8 cellular contexts compared by ENCODE assay signal in genomic region chr21:15062566-15062965, GRCh38. TPM values are rescaled to one million over a fixed set of nuclear protein-coding genes. Genes with fewer than 3 reads are reported as not detected.
DNase-seq lines count a peak whose midpoint lies in the region; ATAC-seq, FAIRE-seq and TF ChIP-seq lines count a peak whose summit lies in the region.

No MANE protein-coding gene starts in this region.

- no peak overlapping the region for H3K27ac ChIP-seq in stomach smooth muscle (ENCODE audit: low read length)

- no peak for DNase-seq in activated naive CD4-positive, alpha-beta T cell treated with anti-CD3 and anti-CD28 coated beads, Interleukin-2, amount 10 ng/mL, durations not matched to agents 7 days and 5 days
- no peak for DNase-seq in activated naive CD4-positive, alpha-beta T cell treated with anti-CD3 and anti-CD28 coated beads, Interleukin-2, amount 50 U/mL, for 16 hours
- no peak for DNase-seq in activated CD8-positive, alpha-beta T cell treated with anti-CD3 and anti-CD28 coated beads for 36 hours
- DNase-seq in activated effector memory CD4-positive, alpha-beta T cell treated with anti-CD3 and anti-CD28 coated beads, Interleukin-2, amount 50 U/mL, for 16 hours = no peak
- no peak for DNase-seq in HEK293T (ENCODE audit: extremely low spot score)
- no peak for DNase-seq in HTR-8/SVneo (ENCODE audit: insufficient read length, low spot score)

- H3K27me3 Mint-ChIP-seq in activated naive CD4-positive, alpha-beta T cell treated with anti-CD3 and anti-CD28 coated beads, Interleukin-2, amount 10 ng/mL, durations not matched to agents 7 days and 5 days = no peaks in the 10 kb centered on the region
- peaks cover 2% of the 10 kb centered on the region for H3K27me3 Mint-ChIP-seq in activated CD8-positive, alpha-beta T cell treated with anti-CD3 and anti-CD28 coated beads for 36 hours

- peaks cover 64% of the 10 kb centered on the region for H3K4me1 Mint-ChIP-seq in activated naive CD4-positive, alpha-beta T cell treated with anti-CD3 and anti-CD28 coated beads, Interleukin-2, amount 10 ng/mL, durations not matched to agents 7 days and 5 days
- H3K4me1 Mint-ChIP-seq in activated CD8-positive, alpha-beta T cell treated with anti-CD3 and anti-CD28 coated beads for 36 hours (ENCODE audit: low read depth) = peaks cover 60% of the 10 kb centered on the region

- H3K27ac Mint-ChIP-seq in activated naive CD4-positive, alpha-beta T cell treated with anti-CD3 and anti-CD28 coated beads, Interleukin-2, amount 10 ng/mL, durations not matched to agents 7 days and 5 days = peak overlapping the region; percentile 86
- peak overlapping the region; percentile 96 for H3K27ac Mint-ChIP-seq in activated CD8-positive, alpha-beta T cell treated with anti-CD3 and anti-CD28 coated beads for 36 hours

- intact Hi-C loops in activated CD8-positive, alpha-beta T cell treated with anti-CD3 and anti-CD28 coated beads for 36 hours (cut with micrococcal nuclease) = no loop called here

- peak overlapping the region; percentile 50; the same call in 1 of the 2 replicates for H3K4me3 ChIP-seq in iPS-18c (ENCODE audit: insufficient read depth, low read depth, low read length)
- peak overlapping the region; percentile 78 to 87 for H3K4me3 ChIP-seq in stomach smooth muscle (ENCODE audit: low read length in 2 of 2)

- H3K9me3 ChIP-seq in iPS-18c (ENCODE audit: control insufficient read depth, insufficient read depth, low read length) (no peaks in the 10 kb centered on the region), stomach smooth muscle (ENCODE audit: control insufficient read depth in 2 of 2, low read length in 2 of 2) (no peaks in the 10 kb centered on the region)

- CTCF ChIA-PET in activated naive CD4-positive, alpha-beta T cell treated with anti-CD3 and anti-CD28 coated beads, Interleukin-2, amount 10 ng/mL, durations not matched to agents 7 days and 5 days (lab: Charles Lee) = no interaction called here
- CTCF ChIA-PET in activated CD8-positive, alpha-beta T cell treated with anti-CD3 and anti-CD28 coated beads for 36 hours (lab: Charles Lee) = no interaction called here
- CTCF ChIA-PET in HEK293T (lab: Yijun Ruan, JAX) = no interaction called here

- peak; percentile 17 for TF ChIP-seq CTCF in activated CD8-positive, alpha-beta T cell treated with anti-CD3 and anti-CD28 coated beads for 36 hours (IDR thresholded peaks at IDR 0.05)

- H3K27me3 ChIP-seq in stomach smooth muscle (ENCODE audit: control insufficient read depth in 1 of 2, insufficient read depth in 2 of 2, low read length in 2 of 2) = no peaks in the 10 kb centered on the region

- peaks cover 2% of the 10 kb centered on the region for H3K4me1 ChIP-seq in stomach smooth muscle (ENCODE audit: control insufficient read depth, insufficient read depth, low read length)

- POLR2A ChIA-PET in activated CD8-positive, alpha-beta T cell treated with anti-CD3 and anti-CD28 coated beads for 36 hours (lab: Charles Lee) = no interaction called here
- POLR2A ChIA-PET in HEK293T (lab: Yijun Ruan, JAX) = no interaction called here

- H3K4me3 Mint-ChIP-seq in activated naive CD4-positive, alpha-beta T cell treated with anti-CD3 and anti-CD28 coated beads, Interleukin-2, amount 10 ng/mL, durations not matched to agents 7 days and 5 days = peak overlapping the region; percentile 81
- peak overlapping the region; percentile 84 for H3K4me3 Mint-ChIP-seq in activated CD8-positive, alpha-beta T cell treated with anti-CD3 and anti-CD28 coated beads for 36 hours

- ATAC-seq in activated CD8-positive, alpha-beta T cell treated with anti-CD3 and anti-CD28 coated beads for 36 hours = no peak

- no peaks in the 10 kb centered on the region for H3K9me3 Mint-ChIP-seq in activated naive CD4-positive, alpha-beta T cell treated with anti-CD3 and anti-CD28 coated beads, Interleukin-2, amount 10 ng/mL, durations not matched to agents 7 days and 5 days
- H3K9me3 Mint-ChIP-seq in activated CD8-positive, alpha-beta T cell treated with anti-CD3 and anti-CD28 coated beads for 36 hours = no peaks in the 10 kb centered on the region

- H3K36me3 Mint-ChIP-seq in activated naive CD4-positive, alpha-beta T cell treated with anti-CD3 and anti-CD28 coated beads, Interleukin-2, amount 10 ng/mL, durations not matched to agents 7 days and 5 days = peaks cover 6% of the 10 kb centered on the region
- peaks cover 2% of the 10 kb centered on the region for H3K36me3 Mint-ChIP-seq in activated CD8-positive, alpha-beta T cell treated with anti-CD3 and anti-CD28 coated beads for 36 hours (ENCODE audit: low read depth)

- FAIRE-seq in HTR-8/SVneo (lab: Jason Lieb, UNC) = no peak

- H3K36me3 ChIP-seq in stomach smooth muscle (ENCODE audit: control insufficient read depth in 2 of 2, insufficient read depth in 2 of 2, low read length in 2 of 2) = no peaks in the 10 kb centered on the region

- H3K9ac ChIP-seq in stomach smooth muscle (ENCODE audit: low read length in 2 of 2) = peak overlapping the region in 1 of 2 donors; percentile 71

TF ChIP-seq in HEK293T, 16 proteins besides CTCF, POLR2A, EP300 and RAD21:
- no peak for TF ChIP-seq ELF4 (IDR thresholded peaks at IDR 0.05)
- no peak for TF ChIP-seq LEF1 (IDR thresholded peaks at IDR 0.05; ENCODE audit: borderline replicate concordance)
- no peak for TF ChIP-seq TARDBP (IDR thresholded peaks at IDR 0.05)
- TF ChIP-seq BHLHE40 (IDR thresholded peaks at IDR 0.05; ENCODE audit: borderline replicate concordance) = no peak
- TF ChIP-seq FOXA1 (IDR thresholded peaks at IDR 0.05) = no peak
- no peak for TF ChIP-seq SUZ12 (IDR thresholded peaks at IDR 0.05)
- TF ChIP-seq NFRKB (IDR thresholded peaks at IDR 0.05) = no peak
- no peak for TF ChIP-seq FOXK2 (IDR thresholded peaks at IDR 0.05)
- TF ChIP-seq L3MBTL2 (conservative IDR thresholded peaks at IDR 0.05) = no peak

RNA-seq across cellular contexts. Expression of gene NRIP1, which starts 2.2 kb away (rescaled TPM):
- total RNA-seq in activated CD8-positive, alpha-beta T cell treated with anti-CD3 and anti-CD28 coated beads for 36 hours = 10 to 100 TPM; 12.4 to 12.8 TPM
